In the genomic region with DNA sequence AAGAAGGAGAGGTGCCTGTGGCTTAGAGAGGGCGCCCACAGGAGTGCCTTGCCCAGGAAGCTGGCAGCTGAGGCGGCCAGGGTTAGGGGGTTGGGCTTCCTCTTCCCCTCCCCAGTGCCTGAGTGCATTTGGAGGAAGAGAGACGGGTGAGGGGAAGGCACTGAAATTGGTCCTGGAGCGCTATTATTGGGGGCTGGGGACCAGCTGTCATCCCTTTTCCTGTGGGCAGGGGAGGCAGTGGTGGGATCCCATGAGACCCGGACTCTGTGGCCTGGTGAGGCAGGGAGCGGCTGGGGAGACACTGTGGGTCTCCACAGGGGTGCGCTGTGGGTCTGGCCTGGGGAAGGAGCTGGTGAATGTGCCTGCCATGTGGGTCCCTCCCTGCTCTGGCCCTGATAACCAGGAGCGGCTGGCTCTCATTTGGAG, we compare ENCODE assay signal across 8 cellular contexts.
DNase-seq lines count a peak whose midpoint lies in the region; TF ChIP-seq lines count a peak whose summit lies in the region.

No MANE protein-coding gene starts in this region.

- TF ChIP-seq CTCF in GM10266 (IDR thresholded peaks at IDR 0.05; ENCODE audit: control insufficient read depth, insufficient read depth, low read depth, missing control alignments) (peak; percentile 68), foreskin fibroblast (IDR thresholded peaks at IDR 0.05; ENCODE audit: low read depth, low read length) (peak; percentile 53)

- peak; percentile 78 for DNase-seq in GM10266 (ENCODE audit: extremely low spot score)
- peak; percentile 93 for DNase-seq in NCI-H82 (lab: John Stamatoyannopoulos, UW)
- peak; percentile 79 for DNase-seq in activated T-cell treated with anti-CD3 and anti-CD28 coated beads for 24 hours (ENCODE audit: low read depth)
- DNase-seq in foreskin fibroblast = peak; percentile 47 to 76
- peak; percentile 80 for DNase-seq in stimulated activated CD4-positive, alpha-beta T cell treated with anti-CD3 and anti-CD28 coated beads, Interleukin-12 subunit alpha, Interleukin-12 subunit beta, amount 100 ng/mL, for 4 hours
- no peak for DNase-seq in cerebellum (ENCODE audit: low spot score)
- no peak for DNase-seq in occipital lobe (lab: John Stamatoyannopoulos, UW)
- DNase-seq in NCI-H345 treated with DMSO at 0.1 percent for 48 hours (lab: John Stamatoyannopoulos, UW; ENCODE audit: unreplicated experiment) = no peak

- no peak overlapping the region for H3K4me3 ChIP-seq in foreskin fibroblast (ENCODE audit: low read depth in 1 of 2, low read length in 2 of 2)

Comparison
In these comparisons a context has a peak if more than half of its experiments do, and no peak if none do; other contexts are left out.
1. DNase-seq: peak in GM10266 (single experiment), NCI-H82 (single experiment), activated T-cell treated with anti-CD3 and anti-CD28 coated beads for 24 hours (single experiment), foreskin fibroblast (2 of 2) and stimulated activated CD4-positive, alpha-beta T cell treated with anti-CD3 and anti-CD28 coated beads, Interleukin-12 subunit alpha, Interleukin-12 subunit beta, amount 100 ng/mL, for 4 hours (single experiment); none in cerebellum (single experiment), occipital lobe (single experiment) and NCI-H345 treated with DMSO at 0.1 percent for 48 hours (single experiment).